Comparison of ENCODE assay signal across 8 cellular contexts in the genomic region with DNA sequence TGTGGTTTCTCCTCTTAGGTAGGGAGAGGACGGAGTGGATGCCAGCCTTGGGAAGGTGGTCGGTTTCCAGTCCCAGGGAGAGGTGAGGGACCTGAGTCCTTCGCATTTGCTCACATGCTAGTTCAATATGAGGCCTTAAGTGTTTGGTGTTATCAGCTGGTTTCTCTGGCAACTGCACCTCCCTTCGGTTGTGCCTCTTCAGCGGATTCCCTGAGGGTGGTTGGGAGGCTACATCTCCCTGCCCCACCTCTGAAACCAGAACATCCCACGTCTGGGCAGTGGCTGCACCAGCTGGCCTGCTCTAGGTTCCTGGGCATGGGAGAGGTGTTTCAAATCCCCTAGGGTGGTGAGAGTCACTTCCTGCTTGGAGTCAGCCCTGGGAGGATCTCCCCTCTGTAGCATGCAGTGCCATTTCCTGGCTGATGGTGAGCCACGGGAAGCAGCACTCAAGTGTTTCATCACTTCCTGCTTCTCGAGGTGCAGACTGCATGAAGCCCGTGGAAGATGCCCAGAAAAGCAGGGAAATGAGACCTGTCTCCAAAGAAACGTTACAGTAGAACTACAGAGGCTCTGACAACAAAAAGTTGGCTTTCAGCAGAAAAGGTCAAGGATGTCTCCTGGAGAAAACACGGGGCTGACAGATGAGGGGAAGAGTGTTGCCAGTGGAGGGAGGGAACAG. TPM values are rescaled to one million over a fixed set of nuclear protein-coding genes. Genes with fewer than 3 reads are reported as not detected.
DNase-seq lines count a peak whose midpoint lies in the region; ATAC-seq, FAIRE-seq and TF ChIP-seq lines count a peak whose summit lies in the region.

No MANE protein-coding gene starts in this region.

- no peaks in the 10 kb centered on the region for H3K9me3 ChIP-seq in keratinocyte (ENCODE audit: control insufficient read depth, low read depth, low read length)
- no peaks in the 10 kb centered on the region for H3K9me3 ChIP-seq in thyroid gland

- FAIRE-seq in keratinocyte (lab: Jason Lieb, UNC) = peak; percentile 88

- no peak for ATAC-seq in HG03469 (IDR thresholded peaks at IDR 0.05; ENCODE audit: unreplicated experiment)

- peaks cover 10% of the 10 kb centered on the region for H3K9me3 Mint-ChIP-seq in activated naive CD4-positive, alpha-beta T cell treated with anti-CD3 and anti-CD28 coated beads, Interleukin-2, amount 50 U/mL, for 24 hours

- H3K27me3 Mint-ChIP-seq in activated naive CD4-positive, alpha-beta T cell treated with anti-CD3 and anti-CD28 coated beads, Interleukin-2, amount 50 U/mL, for 24 hours = peaks cover 4% of the 10 kb centered on the region

- TF ChIP-seq CTCF in GM13976 (IDR thresholded peaks at IDR 0.05; ENCODE audit: borderline replicate concordance, control extremely low read depth, extremely low read depth, insufficient read depth, missing control alignments) = no peak
- TF ChIP-seq CTCF in keratinocyte (optimal IDR thresholded peaks at IDR 0.05 in 1 of 3, IDR thresholded peaks at IDR 0.05 in 1 of 3, conservative IDR thresholded peaks at IDR 0.05 in 1 of 3; ENCODE audit: extremely low read depth in 1 of 3, insufficient read depth in 2 of 3, low read length in 3 of 3) = no peak
- TF ChIP-seq CTCF in thyroid gland (IDR thresholded peaks at IDR 0.05) = no peak

- peaks cover 23% of the 10 kb centered on the region for H3K4me1 ChIP-seq in keratinocyte (ENCODE audit: control insufficient read depth, extremely low read depth, insufficient read depth, low read length)
- H3K4me1 ChIP-seq in thyroid gland = peaks cover 12 to 32% of the 10 kb centered on the region in 2 donors

- H3K4me3 Mint-ChIP-seq in activated naive CD4-positive, alpha-beta T cell treated with anti-CD3 and anti-CD28 coated beads, Interleukin-2, amount 50 U/mL, for 24 hours = peak overlapping the region; percentile 66

- in situ Hi-C loops in GM13976 (cut with MboI; ENCODE audit: low sequenced_read_pairs, unreplicated experiment) = no loop called here

- peaks cover 4% of the 10 kb centered on the region for H3K36me3 Mint-ChIP-seq in activated naive CD4-positive, alpha-beta T cell treated with anti-CD3 and anti-CD28 coated beads, Interleukin-2, amount 50 U/mL, for 24 hours

- H3K9me1 ChIP-seq in keratinocyte (ENCODE audit: control insufficient read depth, extremely low read depth, insufficient read depth, low read length) = no peaks in the 10 kb centered on the region

- H3K4me1 Mint-ChIP-seq in activated naive CD4-positive, alpha-beta T cell treated with anti-CD3 and anti-CD28 coated beads, Interleukin-2, amount 50 U/mL, for 24 hours = peaks cover 30% of the 10 kb centered on the region

- peak overlapping the region; percentile 94 for H3K27ac Mint-ChIP-seq in activated naive CD4-positive, alpha-beta T cell treated with anti-CD3 and anti-CD28 coated beads, Interleukin-2, amount 50 U/mL, for 24 hours

- intact Hi-C loops in thyroid gland (cut with DNase I) = no loop called here

- H3K4me3 ChIP-seq in keratinocyte (ENCODE audit: control insufficient read depth in 2 of 3, extremely low read depth in 1 of 3, insufficient read depth in 2 of 3, low read depth in 1 of 3, low read length in 3 of 3) (peak overlapping the region in 1 of 3 experiments; percentile 17), thyroid gland (replicated peaks in 1 of 3) (no peak overlapping the region)

- H3K4me2 ChIP-seq in keratinocyte (ENCODE audit: control insufficient read depth, extremely low read depth, insufficient read depth, low read depth, low read length) = peak overlapping the region; percentile 69

- dilution Hi-C loops in keratinocyte (cut with MboI; ENCODE audit: extremely low pct_ligation_motif_present, low sequenced_read_pairs) = no loop called here

- H3K36me3 ChIP-seq in keratinocyte (ENCODE audit: control insufficient read depth in 2 of 2, extremely low read depth in 1 of 2, insufficient read depth in 2 of 2, low read length in 2 of 2) = no peaks in the 10 kb centered on the region
- peaks cover 0 to 4% of the 10 kb centered on the region in 2 donors for H3K36me3 ChIP-seq in thyroid gland

- WGBS in thyroid gland, 2 donors = 39 to 43% methylated on average over 11 of the region's 11 CpGs

- H3K27ac ChIP-seq in keratinocyte (ENCODE audit: control insufficient read depth, insufficient read depth, low read length) = peak overlapping the region; percentile 33
- H3K27ac ChIP-seq in thyroid gland = peak overlapping the region in 2 of 3 donors; percentile 32 to 40

- H2AFZ ChIP-seq in keratinocyte (ENCODE audit: control insufficient read depth, low read length) = peak overlapping the region; percentile 92

- peak; percentile 18 for DNase-seq in GM13976 (ENCODE audit: low spot score)
- DNase-seq in NCI-H774 (lab: John Stamatoyannopoulos, UW) = peak; percentile 30
- DNase-seq in keratinocyte (ENCODE audit: low read depth, low spot score) = peak; percentile 17
- peak; percentile 30 to 49 for DNase-seq in thyroid gland
- no peak for DNase-seq in epidermal melanocyte (ENCODE audit: insufficient read length, low spot score)
- DNase-seq in NCI-H82 treated with DMSO at 0.1 percent for 48 hours (lab: John Stamatoyannopoulos, UW; ENCODE audit: unreplicated experiment) = no peak

- H3K27me3 ChIP-seq in keratinocyte (ENCODE audit: control insufficient read depth, extremely low read depth, insufficient read depth, low read length) (no peaks in the 10 kb centered on the region), thyroid gland (no peaks in the 10 kb centered on the region)

- no peaks in the 10 kb centered on the region for H4K20me1 ChIP-seq in keratinocyte (ENCODE audit: control insufficient read depth, extremely low read depth, insufficient read depth, low read length)

- TF ChIP-seq POLR2A in thyroid gland (IDR thresholded peaks at IDR 0.05) = peak in 1 of 2 donors; percentile 16

- H3K79me2 ChIP-seq in keratinocyte (ENCODE audit: control insufficient read depth, insufficient read depth, low read length) = no peaks in the 10 kb centered on the region

- H3K9ac ChIP-seq in keratinocyte (ENCODE audit: control insufficient read depth, extremely low read depth, insufficient read depth, low read length) = no peak overlapping the region

RNA-seq across cellular contexts. Expression of gene TMEM125, which starts 4.5 kb away (rescaled TPM):
- 0.92 to 2.4 TPM (median 1.0 TPM) in 3 replicates for polyA plus RNA-seq in keratinocyte
- polyA plus RNA-seq in keratinocyte (2011; ENCODE audit: low read depth) = 3.2 TPM
- polyA plus RNA-seq in keratinocyte (2011; cell fraction: cytosol; rRNA removed) = 1.1 and 1.5 TPM in 2 replicates
- 1.9 and 2.8 TPM in 2 replicates for polyA plus RNA-seq in keratinocyte (2011; cell fraction: nucleus; rRNA removed)
- polyA plus RNA-seq in keratinocyte (2012; ENCODE audit: low replicate concordance) = 1.4 and 8.0 TPM in 2 replicates
- polyA minus RNA-seq in keratinocyte = 0.69 to 1.6 TPM (median 1.1 TPM) in 3 replicates
- 2.5 TPM for polyA minus RNA-seq in keratinocyte (2011; cell fraction: cytosol; rRNA and poly(A)+ RNA removed)
- 0.74 and 0.78 TPM in 2 replicates for polyA minus RNA-seq in keratinocyte (2011; cell fraction: nucleus; rRNA and poly(A)+ RNA removed)
- total RNA-seq in thyroid gland = 100 to 1,000 TPM in 2 of 4 donors, 10 to 100 TPM in 2; 50.8 to 127 (median 89.8) TPM

RNA-seq across cellular contexts. Expression of gene C1orf210, which starts 11.1 kb away (rescaled TPM):
- polyA plus RNA-seq in keratinocyte = 4.6 to 6.4 TPM (median 5.6 TPM) in 3 replicates
- polyA plus RNA-seq in keratinocyte (2011; ENCODE audit: low read depth) = 1.2 TPM
- 4.6 TPM in 2 replicates for polyA plus RNA-seq in keratinocyte (2011; cell fraction: cytosol; rRNA removed)
- polyA plus RNA-seq in keratinocyte (2011; cell fraction: nucleus; rRNA removed) = 3.2 and 4.8 TPM in 2 replicates
- polyA plus RNA-seq in keratinocyte (2012; ENCODE audit: low replicate concordance) = 2.6 and 8.9 TPM in 2 replicates
- polyA minus RNA-seq in keratinocyte = 3.4 to 4.8 TPM (median 4.7 TPM) in 3 replicates
- polyA minus RNA-seq in keratinocyte (2011; cell fraction: cytosol; rRNA and poly(A)+ RNA removed) = 2.9 TPM
- polyA minus RNA-seq in keratinocyte (2011; cell fraction: nucleus; rRNA and poly(A)+ RNA removed) = 0.84 and 1.0 TPM in 2 replicates
- total RNA-seq in thyroid gland = 10 to 100 TPM; 22.7 to 49.7 (median 36.3) TPM

RNA-seq across cellular contexts. Expression of gene TIE1, which starts 26.5 kb away (rescaled TPM):
- polyA plus RNA-seq in keratinocyte = 0.03 TPM in 1 of 3 replicates, not detected in the others
- polyA plus RNA-seq in keratinocyte (2011; ENCODE audit: low read depth) = 0.51 TPM
- not detected in 2 replicates for polyA plus RNA-seq in keratinocyte (2011; cell fraction: cytosol; rRNA removed)
- polyA plus RNA-seq in keratinocyte (2011; cell fraction: nucleus; rRNA removed) = 0.04 TPM in 1 of 2 replicates, not detected in the other
- not detected in 2 replicates for polyA plus RNA-seq in keratinocyte (2012; ENCODE audit: low replicate concordance)
- polyA minus RNA-seq in keratinocyte = not detected in 3 replicates
- polyA minus RNA-seq in keratinocyte (2011; cell fraction: cytosol; rRNA and poly(A)+ RNA removed) = not detected
- polyA minus RNA-seq in keratinocyte (2011; cell fraction: nucleus; rRNA and poly(A)+ RNA removed) = not detected in 2 replicates
- 10 to 100 TPM; 30.6 to 65.1 (median 47.7) TPM for total RNA-seq in thyroid gland

Comparison
In these comparisons a context has a peak if more than half of its experiments do, and no peak if none do; other contexts are left out.
1. DNase-seq: peak in GM13976 (single experiment), NCI-H774 (single experiment), keratinocyte (single experiment) and thyroid gland (2 of 2); none in epidermal melanocyte (single experiment) and NCI-H82 treated with DMSO at 0.1 percent for 48 hours (single experiment).